In the genomic region with DNA sequence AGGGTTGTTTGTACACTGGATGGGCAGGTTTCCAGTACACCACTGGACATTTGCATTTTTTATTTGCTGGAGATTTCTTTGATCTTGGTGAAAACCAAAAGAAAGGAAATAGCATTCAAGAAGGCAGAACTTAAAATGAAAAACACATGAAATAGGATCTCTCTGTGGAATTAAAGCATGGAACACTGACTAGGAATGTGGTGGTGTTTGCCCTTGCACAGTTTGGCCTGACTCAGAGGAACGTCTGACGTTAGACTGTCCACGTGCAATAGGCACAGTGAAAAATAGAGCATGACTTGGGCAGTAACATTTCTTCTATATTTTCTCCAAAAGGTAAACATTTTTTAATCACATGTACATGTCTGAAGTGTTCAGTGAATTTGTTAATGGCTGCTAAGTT, we compare ENCODE assay signal across 21 cellular contexts.
A peak's percentile ranks its signal among the peaks of the same experiment; 100 is the strongest.
DNase-seq lines count a peak whose midpoint lies in the region; ATAC-seq, FAIRE-seq and TF ChIP-seq lines count a peak whose summit lies in the region.
"Had no signal": no experiment of that assay in that cellular context is flagged by ENCODE, and none has a peak within 500 bp of the region (broad histone marks: within the 10 kb centered on the region; RNA-seq: fewer than 3 reads in every experiment).

No MANE protein-coding gene starts in this region.

- H3K79me1 ChIP-seq in H1 (ENCODE audit: low read depth, low read length) (no peaks in the 10 kb centered on the region), mesenchymal stem cell (replicated peaks; ENCODE audit: low read length, poor library complexity, severe bottlenecking) (no peaks in the 10 kb centered on the region)

- no peak overlapping the region for H2BK20ac ChIP-seq in H1 (ENCODE audit: low read length)

- no peak for TF ChIP-seq RAD21 in H1 (IDR thresholded peaks at IDR 0.05 in 1 of 2, conservative IDR thresholded peaks at IDR 0.05 in 1 of 2; ENCODE audit: low read depth in 2 of 2, low read length in 2 of 2)

- H3K4ac ChIP-seq in H1 (replicated peaks; ENCODE audit: insufficient read length, low read depth, low read length) (no peak overlapping the region), mesenchymal stem cell (ENCODE audit: low read depth in 1 of 2, low read length in 2 of 2) (no peak overlapping the region)

- H3K4me1 ChIP-seq in H1 (replicated peaks in 1 of 4; ENCODE audit: control insufficient read depth in 3 of 4, insufficient read depth in 4 of 4, low read length in 3 of 4) (peaks cover 0 to 3% (median 0%) of the 10 kb centered on the region in 4 experiments; a peak in 2 of 7 replicates), mesenchymal stem cell (ENCODE audit: control insufficient read depth, insufficient read depth, low read depth, low read length) (peaks cover 3% of the 10 kb centered on the region), ascending aorta (no peaks in the 10 kb centered on the region)
- H3K4me1 ChIP-seq: parathyroid adenoma, SJCRH30, upper lobe of left lung had no signal

- TF ChIP-seq CTCF in H1 (IDR thresholded peaks at IDR 0.05; ENCODE audit: control extremely low read depth in 1 of 3, insufficient read depth in 1 of 3, low read depth in 1 of 3, low read length in 3 of 3) (no peak), ascending aorta (IDR thresholded peaks at IDR 0.05) (no peak)

- intact Hi-C loops in ascending aorta (cut with DNase I): no loop called here

- CTCF ChIA-PET in H1 (lab: Charles Lee; ENCODE audit: partially characterized antibody): no interaction called here

- H3K4me3 ChIP-seq in H1 (ENCODE audit: extremely low read depth in 1 of 4, insufficient read depth in 2 of 4, low read depth in 3 of 4, low read length in 4 of 4) (no peak overlapping the region), mesenchymal stem cell (ENCODE audit: insufficient read depth in 1 of 2, low read depth in 1 of 2, low read length in 2 of 2) (no peak overlapping the region), ascending aorta (no peak overlapping the region)
- H3K4me3 ChIP-seq: heart right ventricle, SJCRH30, upper lobe of left lung had no signal

- H4K91ac ChIP-seq in H1 (replicated peaks; ENCODE audit: insufficient read length, low read length): peak overlapping the region; percentile 44
- H4K91ac ChIP-seq in mesenchymal stem cell (ENCODE audit: low read length): no peak overlapping the region

- no peaks in the 10 kb centered on the region for H3K79me2 ChIP-seq in H1 (ENCODE audit: control insufficient read depth in 1 of 2, insufficient read depth in 2 of 2, low read length in 2 of 2)
- H3K79me2 ChIP-seq: parathyroid adenoma had no signal

- ATAC-seq in HG03039 (IDR thresholded peaks at IDR 0.05; ENCODE audit: unreplicated experiment): no peak

- H3K27me3 ChIP-seq in H1 (replicated peaks in 1 of 4; ENCODE audit: control insufficient read depth in 3 of 4, extremely low read depth in 1 of 4, insufficient read depth in 3 of 4, low read length in 3 of 4) (no peaks in the 10 kb centered on the region), mesenchymal stem cell (ENCODE audit: control insufficient read depth in 1 of 2, insufficient read depth in 1 of 2, low read length in 2 of 2) (no peaks in the 10 kb centered on the region), ascending aorta (no peaks in the 10 kb centered on the region)
- H3K27me3 ChIP-seq: heart right ventricle, SJCRH30, upper lobe of left lung had no signal

- no peak for TF ChIP-seq EP300 in H1 (IDR thresholded peaks at IDR 0.05; ENCODE audit: borderline replicate concordance in 1 of 2, low read depth in 2 of 2, low read length in 2 of 2)

- WGBS in H1 (ENCODE audit: extremely low coverage in 1 of 2, insufficient coverage in 1 of 2, insufficient read length in 1 of 2, insufficient replicate concordance in 2 of 2, low coverage in 1 of 2, low lambda C conversion rate in 2 of 2, missing lambda C conversion rate in 1 of 2), 2 experiments: 89% methylated on average over 3 of the region's 3 CpGs; no CpG with 5 or more reads in 1 of the 2 experiments
- WGBS in mesenchymal stem cell: 60% methylated on average over 3 of the region's 3 CpGs

- H3K27ac ChIP-seq in H1 (ENCODE audit: low read depth, low read length) (no peak overlapping the region), mesenchymal stem cell (ENCODE audit: low read length, poor library complexity, severe bottlenecking) (no peak overlapping the region), ascending aorta (no peak overlapping the region)
- H3K27ac ChIP-seq: heart right ventricle, parathyroid adenoma, SJCRH30, upper lobe of left lung had no signal

- H3K9ac ChIP-seq in H1 (replicated peaks in 1 of 4; ENCODE audit: extremely low read depth in 1 of 4, low read depth in 3 of 4, low read length in 3 of 4): no peak overlapping the region
- peak overlapping the region; percentile 14 for H3K9ac ChIP-seq in mesenchymal stem cell (ENCODE audit: low read length)
- H3K9ac ChIP-seq: parathyroid adenoma had no signal

- no peaks in the 10 kb centered on the region for H4K20me1 ChIP-seq in H1 (replicated peaks in 1 of 2; ENCODE audit: control insufficient read depth in 1 of 2, insufficient read depth in 2 of 2, low read length in 2 of 2)

- H4K8ac ChIP-seq in H1 (ENCODE audit: extremely low read depth, insufficient read depth, low read length) (no peak overlapping the region), mesenchymal stem cell (ENCODE audit: low read length) (no peak overlapping the region)

- no peaks in the 10 kb centered on the region for H3K9me3 ChIP-seq in H1 (ENCODE audit: insufficient read depth in 2 of 2, low read depth in 1 of 2, low read length in 1 of 2)
- H3K9me3 ChIP-seq in mesenchymal stem cell (ENCODE audit: control insufficient read depth, low read length): peaks cover 3% of the 10 kb centered on the region
- no peaks in the 10 kb centered on the region for H3K9me3 ChIP-seq in ascending aorta
- H3K9me3 ChIP-seq: heart right ventricle, SJCRH30, upper lobe of left lung had no signal

- H3K56ac ChIP-seq in H1 (replicated peaks; ENCODE audit: insufficient read length, low read depth, low read length): no peak overlapping the region

- no peak overlapping the region for H4K5ac ChIP-seq in H1 (ENCODE audit: insufficient read length, low read depth, low read length)

- H3K14ac ChIP-seq in H1 (ENCODE audit: insufficient read length) (no peak overlapping the region), mesenchymal stem cell (ENCODE audit: low read length in 2 of 2) (no peak overlapping the region)

- H2BK5ac ChIP-seq in H1 (ENCODE audit: low read depth, low read length) (no peak overlapping the region), mesenchymal stem cell (ENCODE audit: low read depth, low read length, poor library complexity, severe bottlenecking) (no peak overlapping the region)

- H2AFZ ChIP-seq in H1 (ENCODE audit: low read length) (no peak overlapping the region), mesenchymal stem cell (ENCODE audit: low read depth, low read length) (no peak overlapping the region)
- H2AFZ ChIP-seq: parathyroid adenoma had no signal

- H2BK120ac ChIP-seq in H1 (replicated peaks; ENCODE audit: low read depth, low read length): no peak overlapping the region
- no peak overlapping the region for H2BK120ac ChIP-seq in mesenchymal stem cell (ENCODE audit: low read depth, low read length)

- H2BK12ac ChIP-seq in H1 (ENCODE audit: low read depth, low read length): no peak overlapping the region
- no peak overlapping the region for H2BK12ac ChIP-seq in mesenchymal stem cell (ENCODE audit: low read length in 2 of 2)

- no peak overlapping the region for H2BK15ac ChIP-seq in H1 (ENCODE audit: low read length)
- no peak overlapping the region for H2BK15ac ChIP-seq in mesenchymal stem cell (ENCODE audit: low read depth, poor library complexity, severe bottlenecking)

- FAIRE-seq in H1 (lab: Jason Lieb, UNC): no peak
- FAIRE-seq: keratinocyte had no signal

- TF ChIP-seq POLR2A in H1 (IDR thresholded peaks at IDR 0.05; ENCODE audit: control extremely low read depth in 1 of 2, low read depth in 2 of 2, low read length in 2 of 2): no peak

- peak; percentile 34 for DNase-seq in AG08395 (ENCODE audit: low spot score)
- DNase-seq in HS-5 (ENCODE audit: low read depth): peak; percentile 26
- DNase-seq in H1 (ENCODE audit: low read depth in 1 of 2, low spot score in 2 of 2): no peak
- no peak for DNase-seq in mesenchymal stem cell
- no peak for DNase-seq in stimulated activated CD4-positive, alpha-beta T cell treated with anti-CD3 and anti-CD28 coated beads, Interleukin-12 subunit alpha, Interleukin-12 subunit beta, amount 100 ng/mL, for 4 hours
- no peak for DNase-seq in ascending aorta (ENCODE audit: low spot score in 2 of 2)
- DNase-seq in NCI-H2029 treated with DMSO at 0.1 percent for 48 hours (lab: John Stamatoyannopoulos, UW): no peak
- DNase-seq: ACHN; activated CD4-positive, alpha-beta T cell treated with anti-CD3 and anti-CD28 coated beads for 1 hour; activated CD8-positive, alpha-beta memory T cell treated with anti-CD3 and anti-CD28 coated beads, Interleukin-2, amount 50 U/mL, for 48 hours; activated naive CD4-positive, alpha-beta T cell treated with Interleukin-2 at 50 U/mL for 16 hours; cerebellar nuclear complex; heart right ventricle; NCI-H1694; NCI-H446 treated with DMSO at 0.1 percent for 48 hours; SJCRH30; stimulated activated naive CD4-positive, alpha-beta T cell; upper lobe of left lung had no signal

- no peaks in the 10 kb centered on the region for H3K23me2 ChIP-seq in H1 (ENCODE audit: low read depth, low read length)

- H3K4me2 ChIP-seq in H1 (ENCODE audit: insufficient read depth in 1 of 2, low read depth in 2 of 2, low read length in 2 of 2): no peak overlapping the region
- no peak overlapping the region for H3K4me2 ChIP-seq in mesenchymal stem cell (ENCODE audit: low read length, poor library complexity, severe bottlenecking)

- H3K18ac ChIP-seq in H1 (ENCODE audit: extremely low read depth, low read length) (no peak overlapping the region), mesenchymal stem cell (ENCODE audit: low read depth in 1 of 2, low read length in 2 of 2) (no peak overlapping the region)

- H3K36me3 ChIP-seq in H1 (ENCODE audit: control insufficient read depth in 2 of 4, insufficient read depth in 4 of 4, low read length in 3 of 4) (no peaks in the 10 kb centered on the region), mesenchymal stem cell (ENCODE audit: control insufficient read depth in 1 of 2, insufficient read depth in 2 of 2, low read depth in 1 of 2, low read length in 2 of 2) (no peaks in the 10 kb centered on the region), ascending aorta (no peaks in the 10 kb centered on the region)
- H3K36me3 ChIP-seq: heart right ventricle, SJCRH30, upper lobe of left lung had no signal

- H2AK5ac ChIP-seq in H1 (ENCODE audit: low read depth, low read length) (no peak overlapping the region), mesenchymal stem cell (ENCODE audit: low read length, severe bottlenecking) (no peak overlapping the region)

- POLR2A ChIA-PET in H1 (lab: Charles Lee; ENCODE audit: partially characterized antibody): no interaction called here

- no peak overlapping the region for H3K23ac ChIP-seq in H1 (ENCODE audit: insufficient read length)
- H3K23ac ChIP-seq in mesenchymal stem cell (ENCODE audit: low read length in 2 of 2): no peak overlapping the region

TF ChIP-seq in H1, 55 proteins besides CTCF, POLR2A, EP300 and RAD21 (continues in another document):
- TF ChIP-seq TEAD4 (IDR thresholded peaks at IDR 0.05; ENCODE audit: low read depth, low read length): no peak
- TF ChIP-seq POLR2AphosphoS5 (IDR thresholded peaks at IDR 0.05; ENCODE audit: low read depth, low read length): no peak
- TF ChIP-seq SAP30 (IDR thresholded peaks at IDR 0.05; ENCODE audit: insufficient read depth, insufficient replicate concordance, low read length): no peak

Comparison
In these comparisons a context has a peak if more than half of its experiments do, and no peak if none do; other contexts are left out.
1. DNase-seq: peak in AG08395 (single experiment) and HS-5 (single experiment); none in H1 (0 of 2), mesenchymal stem cell (single experiment), stimulated activated CD4-positive, alpha-beta T cell treated with anti-CD3 and anti-CD28 coated beads, Interleukin-12 subunit alpha, Interleukin-12 subunit beta, amount 100 ng/mL, for 4 hours (single experiment), ascending aorta (0 of 2) and NCI-H2029 treated with DMSO at 0.1 percent for 48 hours (single experiment).